ENCODE assay signal across 18 cellular contexts in genomic region chr22:45322873-45323525, GRCh38. TPM values are rescaled to one million over a fixed set of nuclear protein-coding genes. Genes with fewer than 3 reads are reported as not detected.
DNase-seq lines count a peak whose midpoint lies in the region; ATAC-seq, FAIRE-seq and TF ChIP-seq lines count a peak whose summit lies in the region.
"Had no signal": no experiment of that assay in that cellular context is flagged by ENCODE, and none has a peak within 500 bp of the region (broad histone marks: within the 10 kb centered on the region; RNA-seq: fewer than 3 reads in every experiment).

No MANE protein-coding gene starts in this region.

- peaks cover 0 to 2% of the 10 kb centered on the region in 2 donors for H3K4me1 ChIP-seq in kidney (ENCODE audit: control insufficient read depth in 1 of 2, insufficient read depth in 1 of 2, low read depth in 1 of 2, low read length in 2 of 2)
- H3K4me1 ChIP-seq: HAP-1 had no signal

- DNase-seq in Right ventricle myocardium superior (peak; percentile 39), left ventricle myocardium superior (no peak), T-helper 17 cell (no peak), kidney (peak; percentile 32), urothelium cell line (ENCODE audit: low spot score) (no peak), 8988T (no peak), RWPE1 (ENCODE audit: low spot score) (no peak)
- DNase-seq: Calu3, IMR-90, Kasumi-1, NCI-H1105 treated with DMSO at 0.1 percent for 48 hours, NCI-H187, NCI-H446 treated with DMSO at 0.1 percent for 48 hours, NCI-H748 treated with DMSO at 0.1 percent for 48 hours, Peyer's patch, SHP77 treated with DMSO at 0.1 percent for 48 hours had no signal

- no peak for TF ChIP-seq CTCF in kidney (IDR thresholded peaks at IDR 0.05; ENCODE audit: borderline replicate concordance, extremely low read depth, insufficient read depth)
- TF ChIP-seq CTCF in RWPE1 (conservative IDR thresholded peaks at IDR 0.05; ENCODE audit: low read depth): no peak

- no peak for ATAC-seq in Right ventricle myocardium superior (ENCODE audit: poor library complexity)
- no peak for ATAC-seq in left ventricle myocardium superior
- ATAC-seq in T-helper 17 cell: no peak

- no peak overlapping the region for H3K4me3 ChIP-seq in kidney (ENCODE audit: low read length in 2 of 2)
- H3K4me3 ChIP-seq: BLaER1 treated with 17β-estradiol and CSF1 and Interleukin-3, amounts not matched to agents 10 nM and 100 nM; HAP-1; Peyer's patch had no signal

- H3K9me3 ChIP-seq in T-helper 17 cell (ENCODE audit: control insufficient read depth, low read length, poor library complexity, severe bottlenecking): no peaks in the 10 kb centered on the region
- no peaks in the 10 kb centered on the region for H3K9me3 ChIP-seq in kidney (ENCODE audit: control insufficient read depth in 1 of 2, low read length in 2 of 2)
- H3K9me3 ChIP-seq: BLaER1 treated with 17β-estradiol and CSF1 and Interleukin-3, amounts not matched to agents 10 nM and 100 nM; HAP-1; Peyer's patch had no signal

- H3K9ac ChIP-seq in kidney (ENCODE audit: low read length in 2 of 2): no peak overlapping the region
- H3K9ac ChIP-seq: BLaER1 treated with 17β-estradiol and CSF1 and Interleukin-3, amounts not matched to agents 10 nM and 100 nM had no signal

- CTCF ChIA-PET in RWPE1 (lab: Yijun Ruan, JAX): no interaction called here

- no peak for FAIRE-seq in kidney (lab: Jason Lieb, UNC)
- FAIRE-seq in urothelium cell line (lab: Jason Lieb, UNC): peak; percentile 23

- H3K27ac Mint-ChIP-seq in T-helper 17 cell: peak overlapping the region; percentile 86

- H3K4me3 Mint-ChIP-seq in T-helper 17 cell: peak overlapping the region; percentile 65

- H3K27ac ChIP-seq in kidney (ENCODE audit: low read depth in 2 of 2, low read length in 2 of 2): no peak overlapping the region
- no peak overlapping the region for H3K27ac ChIP-seq in RWPE1
- H3K27ac ChIP-seq: BLaER1 treated with 17β-estradiol and CSF1 and Interleukin-3, amounts not matched to agents 10 nM and 100 nM; Peyer's patch had no signal

- POLR2A ChIA-PET in RWPE1 (lab: Yijun Ruan, JAX; ENCODE audit: low non-redundant PET): no interaction called here

- intact Hi-C loops in Right ventricle myocardium superior (cut with DNase I) (no loop called here), left ventricle myocardium superior (cut with micrococcal nuclease) (no loop called here), kidney (cut with DNase I) (no loop called here)

- H3K4me1 Mint-ChIP-seq in T-helper 17 cell: peaks cover 42% of the 10 kb centered on the region

- H3K36me3 ChIP-seq in kidney (ENCODE audit: control insufficient read depth in 1 of 2, insufficient read depth in 2 of 2, low read length in 2 of 2): peaks cover 7 to 19% of the 10 kb centered on the region in 2 donors

- peaks cover 7% of the 10 kb centered on the region for H3K36me3 Mint-ChIP-seq in T-helper 17 cell (ENCODE audit: low read depth)

- H3K27me3 Mint-ChIP-seq in T-helper 17 cell: no peaks in the 10 kb centered on the region

RNA-seq across cellular contexts. Expression of gene FAM118A, which starts 13.3 kb away (rescaled TPM):
- total RNA-seq in Right ventricle myocardium superior: 21.1 TPM
- 20.7 TPM for total RNA-seq in left ventricle myocardium superior
- 100 to 1,000 TPM; 162 to 200 TPM for total RNA-seq in T-helper 17 cell
- 13.0 TPM for total RNA-seq in kidney
- polyA plus RNA-seq in kidney (ENCODE audit: insufficient read depth, low read depth, low replicate concordance): 5.7 TPM

RNA-seq across cellular contexts. Expression of gene UPK3A, which starts 38.2 kb away (rescaled TPM):
- total RNA-seq in Right ventricle myocardium superior (0.65 TPM), left ventricle myocardium superior (0.25 TPM), T-helper 17 cell (under 1 TPM in 1 of 2 donors, not detected in 1; 0.37 TPM), kidney (not detected)
- polyA plus RNA-seq in kidney (ENCODE audit: insufficient read depth, low read depth, low replicate concordance): not detected
- total RNA-seq: Calu3, IMR-90 had no signal
- polyA plus RNA-seq: IMR-90 had no signal

Comparison
In these comparisons a context has a peak if more than half of its experiments do, and no peak if none do; other contexts are left out.
1. DNase-seq: peak in Right ventricle myocardium superior (single experiment) and kidney (single experiment); none in left ventricle myocardium superior (single experiment), T-helper 17 cell (0 of 3), urothelium cell line (single experiment), 8988T (single experiment) and RWPE1 (single experiment).